ENCODE assay signal across 8 cellular contexts in the genomic region with DNA sequence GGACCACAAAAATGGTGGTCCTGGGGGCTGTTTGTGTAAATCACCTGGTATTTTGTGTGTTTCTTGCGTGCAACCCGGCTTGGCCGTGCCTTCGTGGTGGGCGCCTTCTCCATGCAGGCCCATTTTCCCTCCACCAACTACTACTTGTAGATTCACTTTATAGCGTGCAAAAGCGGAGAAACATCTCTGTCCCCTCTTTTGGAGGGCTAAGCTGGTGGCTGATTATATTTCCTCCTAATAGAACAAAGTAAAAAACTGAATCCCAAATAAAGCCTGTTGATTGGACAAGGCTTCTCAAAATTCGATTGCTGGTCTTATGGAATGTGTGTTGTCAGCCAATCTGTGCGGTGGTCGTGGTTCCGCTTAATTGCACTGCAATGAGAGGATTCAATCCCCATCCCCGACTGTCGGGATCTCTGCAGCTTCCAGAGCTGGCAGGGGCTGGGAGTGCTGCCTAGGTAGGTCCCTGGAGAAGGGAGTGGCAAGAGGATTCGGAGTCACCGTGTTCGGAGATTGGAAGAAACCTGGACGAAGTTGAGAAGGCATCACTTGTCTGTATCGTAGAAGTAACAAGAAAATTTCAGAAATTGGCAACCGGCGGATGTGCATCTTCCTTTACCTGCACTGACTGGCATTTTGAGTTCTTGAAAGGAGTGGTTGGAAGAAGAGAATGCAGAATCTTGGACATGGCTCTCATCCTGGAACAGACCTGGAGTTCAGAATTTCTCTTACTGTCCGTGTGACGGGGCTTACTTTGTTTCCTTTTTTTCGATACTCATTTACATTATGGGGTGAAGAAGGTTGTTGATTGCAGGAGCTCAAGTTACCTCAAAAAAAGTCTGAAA. TPM values are rescaled to one million over a fixed set of nuclear protein-coding genes. Genes with fewer than 3 reads are reported as not detected.
DNase-seq lines count a peak whose midpoint lies in the region; ATAC-seq, FAIRE-seq and TF ChIP-seq lines count a peak whose summit lies in the region.

No MANE protein-coding gene starts in this region.

- H3K27me3 ChIP-seq in bronchial epithelial cell (ENCODE audit: control insufficient read depth, insufficient read depth, low read length): no peaks in the 10 kb centered on the region

- H3K27ac ChIP-seq in substantia nigra (ENCODE audit: low read depth, low read length, poor library complexity, severe bottlenecking): peak overlapping the region; percentile 91

- peak overlapping the region; percentile 90 for H3K27ac Mint-ChIP-seq in activated CD4-positive, alpha-beta T cell treated with anti-CD3 and anti-CD28 coated beads for 36 hours

- H3K4me3 ChIP-seq in bronchial epithelial cell (ENCODE audit: low read depth, low read length): peak overlapping the region; percentile 84

- no peak for TF ChIP-seq CTCF in bronchial epithelial cell (IDR thresholded peaks at IDR 0.05; ENCODE audit: insufficient read depth, low read length, severe bottlenecking)

- no peak for FAIRE-seq in bronchial epithelial cell (lab: Jason Lieb, UNC)

- H3K36me3 Mint-ChIP-seq in activated CD4-positive, alpha-beta T cell treated with anti-CD3 and anti-CD28 coated beads for 36 hours (ENCODE audit: low read depth): peaks cover 31% of the 10 kb centered on the region

- ATAC-seq in activated CD4-positive, alpha-beta T cell treated with anti-CD3 and anti-CD28 coated beads for 36 hours: no peak
- no peak for ATAC-seq in GM19397 (IDR thresholded peaks at IDR 0.05; ENCODE audit: unreplicated experiment)

- peaks cover 10% of the 10 kb centered on the region for H3K36me3 ChIP-seq in bronchial epithelial cell (ENCODE audit: control insufficient read depth, insufficient read depth, low read length)

- peak overlapping the region; percentile 91 for H3K4me3 Mint-ChIP-seq in activated CD4-positive, alpha-beta T cell treated with anti-CD3 and anti-CD28 coated beads for 36 hours

- H3K4me1 Mint-ChIP-seq in activated CD4-positive, alpha-beta T cell treated with anti-CD3 and anti-CD28 coated beads for 36 hours: peaks cover 26% of the 10 kb centered on the region

- DNase-seq in activated CD4-positive, alpha-beta T cell treated with anti-CD3 and anti-CD28 coated beads for 36 hours: peak; percentile 13
- DNase-seq in activated CD4-positive, alpha-beta T cell treated with anti-CD3 and anti-CD28 coated beads for 4 hours: no peak
- DNase-seq in NCI-H446 treated with DMSO at 0.1 percent for 48 hours (lab: John Stamatoyannopoulos, UW) (peak; percentile 6), bronchial epithelial cell (ENCODE audit: low read depth) (peak; percentile 21), left kidney (ENCODE audit: low read depth, low spot score) (peak; percentile 77), substantia nigra (lab: John Stamatoyannopoulos, UW) (peak in 2 of 49 donors; percentile 16 to 23)
- no peak for DNase-seq in stimulated activated CD4-positive, alpha-beta T cell treated with anti-CD3 and anti-CD28 coated beads, Interleukin-4, amount 100 ng/mL, for 4 hours

- POLR2A ChIA-PET in activated CD4-positive, alpha-beta T cell treated with anti-CD3 and anti-CD28 coated beads for 36 hours (lab: Charles Lee): interaction anchor here (0.6 to 1.8 kb wide), 7 partner anchors 9 to 219 kb away, joined by 3 to 7 read pairs (median 5); a partner anchor contains a TSS

- no peaks in the 10 kb centered on the region for H3K27me3 Mint-ChIP-seq in activated CD4-positive, alpha-beta T cell treated with anti-CD3 and anti-CD28 coated beads for 36 hours

- H3K9me3 Mint-ChIP-seq in activated CD4-positive, alpha-beta T cell treated with anti-CD3 and anti-CD28 coated beads for 36 hours (ENCODE audit: low read depth): no peaks in the 10 kb centered on the region

- CTCF ChIA-PET in activated CD4-positive, alpha-beta T cell treated with anti-CD3 and anti-CD28 coated beads for 36 hours (lab: Charles Lee): interaction anchor here (0.9 to 1.1 kb wide), 4 partner anchors 11 to 122 kb away, joined by 3 to 4 read pairs (median 4); a partner anchor contains a TSS

- intact Hi-C loops in activated CD4-positive, alpha-beta T cell treated with anti-CD3 and anti-CD28 coated beads for 36 hours (cut with DNase I, micrococcal nuclease): loop anchor here in 1 of 2 experiments (1.0 to 10.0 kb wide), 2 partner anchors 41 to 76 kb away; a partner anchor contains a TSS

RNA-seq across cellular contexts. Expression of a gene that starts 1.1 kb away (rescaled TPM):
- 10 to 100 TPM; 36.8 to 37.6 TPM for total RNA-seq in activated CD4-positive, alpha-beta T cell treated with anti-CD3 and anti-CD28 coated beads for 36 hours
- 11.6 and 12.8 TPM in 2 replicates for total RNA-seq in bronchial epithelial cell

RNA-seq across cellular contexts. Expression of a gene that starts 41.3 kb away (rescaled TPM):
- 10 to 100 TPM; 23.7 to 29.5 TPM for total RNA-seq in activated CD4-positive, alpha-beta T cell treated with anti-CD3 and anti-CD28 coated beads for 36 hours
- 22.6 and 28.0 TPM in 2 replicates for total RNA-seq in bronchial epithelial cell

Comparison
In these comparisons a context has a peak if more than half of its experiments do, and no peak if none do; other contexts are left out.
1. DNase-seq: peak in activated CD4-positive, alpha-beta T cell treated with anti-CD3 and anti-CD28 coated beads for 36 hours (single experiment), NCI-H446 treated with DMSO at 0.1 percent for 48 hours (single experiment), bronchial epithelial cell (single experiment) and left kidney (single experiment); none in activated CD4-positive, alpha-beta T cell treated with anti-CD3 and anti-CD28 coated beads for 4 hours (0 of 2) and stimulated activated CD4-positive, alpha-beta T cell treated with anti-CD3 and anti-CD28 coated beads, Interleukin-4, amount 100 ng/mL, for 4 hours (0 of 2).